13 cellular contexts compared by ENCODE assay signal in the genomic region with DNA sequence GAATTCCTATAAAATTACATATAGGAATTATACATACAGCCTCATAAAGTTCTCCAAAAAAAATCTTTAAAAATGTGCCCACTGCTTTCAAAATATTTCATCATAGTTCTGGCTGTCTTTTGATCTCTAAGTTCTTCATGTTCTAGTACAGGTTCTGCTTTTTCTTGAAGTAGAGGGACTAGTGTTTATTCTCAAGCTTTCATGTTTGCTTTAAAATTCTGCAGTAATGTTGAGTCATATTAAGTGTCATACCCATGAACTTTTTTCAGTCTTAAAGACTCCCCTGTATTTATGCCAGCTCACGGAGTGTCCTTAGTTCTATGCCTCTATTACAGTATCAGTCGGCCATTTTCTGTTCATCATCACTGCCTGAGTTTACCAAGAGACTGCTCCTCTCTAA. TPM values are rescaled to one million over a fixed set of nuclear protein-coding genes. Genes with fewer than 3 reads are reported as not detected.
DNase-seq lines count a peak whose midpoint lies in the region; ATAC-seq, FAIRE-seq and TF ChIP-seq lines count a peak whose summit lies in the region.
"Had no signal": no experiment of that assay in that cellular context is flagged by ENCODE, and none has a peak within 500 bp of the region (broad histone marks: within the 10 kb centered on the region; RNA-seq: fewer than 3 reads in every experiment).

No MANE protein-coding gene starts in this region.

- WGBS in HepG2 (ENCODE audit: low lambda C conversion rate), result 93% methylated on average over 2 of the region's 2 CpGs
- 83% methylated on average over 2 of the region's 2 CpGs for WGBS in right lobe of liver (ENCODE audit: insufficient coverage, low coverage, low lambda C conversion rate, missing lambda C conversion rate)
- WGBS in aorta, 2 donors, result 52 to 74% methylated on average over 2 of the region's 2 CpGs

- H3K36me3 ChIP-seq in HepG2 (replicated peaks in 1 of 2; ENCODE audit: control insufficient read depth in 1 of 2, insufficient read depth in 2 of 2, low read length in 2 of 2) (peaks cover 2 to 8% of the 10 kb centered on the region in 2 experiments; a peak in 2 of 5 replicates), right lobe of liver (peaks cover 0 to 4% (median 0%) of the 10 kb centered on the region in 4 donors), astrocyte (ENCODE audit: insufficient read depth, low read length) (peaks cover 5% of the 10 kb centered on the region), left lung (peaks cover 0 to 23% of the 10 kb centered on the region in 2 donors), aorta (ENCODE audit: control insufficient read depth in 1 of 2, insufficient read depth in 2 of 2, low read length in 1 of 2) (peaks cover 3 to 7% of the 10 kb centered on the region in 2 donors)

- BruUV-seq in HepG2 (replicated peaks; lab: Mats Ljungman, UMichigan), result TSS peak; percentile 7

- no peaks in the 10 kb centered on the region for H3K36me3 Mint-ChIP-seq in astrocyte (ENCODE audit: low read depth, unreplicated experiment)

- H3K79me2 ChIP-seq in HepG2 (ENCODE audit: insufficient read depth, low read length), result no peaks in the 10 kb centered on the region
- H3K79me2 ChIP-seq in astrocyte (ENCODE audit: insufficient read depth, low read length), result no peaks in the 10 kb centered on the region

- H3K4me1 ChIP-seq in HepG2 (ENCODE audit: insufficient read depth, low read length) (peaks cover 24% of the 10 kb centered on the region), right lobe of liver (peaks cover 0 to 15% (median 0%) of the 10 kb centered on the region in 4 donors), astrocyte (ENCODE audit: insufficient read depth, low read length) (peaks cover 22% of the 10 kb centered on the region), left lung (peaks cover 5 to 27% of the 10 kb centered on the region in 2 donors), aorta (ENCODE audit: control insufficient read depth in 1 of 2, insufficient read depth in 2 of 2, low read length in 2 of 2) (peaks cover 0 to 1% of the 10 kb centered on the region in 2 donors)

- no peaks in the 10 kb centered on the region for H3K27me3 Mint-ChIP-seq in astrocyte (ENCODE audit: low read depth, unreplicated experiment)
- H3K27me3 Mint-ChIP-seq: dendritic cell treated with granulocyte-macrophage colony-stimulating factor and Interleukin-4, amounts not matched to agents 40 ng/mL and 50 ng/mL, for 4 days had no signal

- H3K27me3 ChIP-seq in HepG2 (ENCODE audit: control insufficient read depth in 1 of 2, insufficient read depth in 2 of 2, low read length in 2 of 2), result no peaks in the 10 kb centered on the region
- H3K27me3 ChIP-seq in right lobe of liver, result no peaks in the 10 kb centered on the region
- no peaks in the 10 kb centered on the region for H3K27me3 ChIP-seq in astrocyte (ENCODE audit: insufficient read depth, low read length)
- no peaks in the 10 kb centered on the region for H3K27me3 ChIP-seq in left lung
- H3K27me3 ChIP-seq in aorta (ENCODE audit: control insufficient read depth in 1 of 2, insufficient read depth in 2 of 2, low read length in 1 of 2), result no peaks in the 10 kb centered on the region
- H3K27me3 ChIP-seq: neutrophil had no signal

- CTCF ChIA-PET in HepG2 (lab: Yijun Ruan, JAX; ENCODE audit: low intra/inter-chr PET ratio, low total read pairs), result no interaction called here

- TF ChIP-seq EP300 in HepG2 (IDR thresholded peaks at IDR 0.05; ENCODE audit: low read depth in 2 of 2, low read length in 2 of 2) (no peak), HepG2 (CRISPR knock-in tag; IDR thresholded peaks at IDR 0.05; ENCODE audit: borderline replicate concordance) (no peak)

- intact Hi-C loops in HepG2 (cut with micrococcal nuclease; ENCODE audit: unreplicated experiment), result no loop called here
- intact Hi-C loops in right lobe of liver (cut with DNase I), result no loop called here
- intact Hi-C loops in left lung (cut with DNase I), result no loop called here
- intact Hi-C loops in aorta (cut with DNase I), result loop anchor here in 1 of 2 donors (10.0 kb wide), 1 partner anchor 310 kb away; no protein-coding TSS in a partner anchor

- no peak overlapping the region for H3K4me2 ChIP-seq in HepG2 (ENCODE audit: low read depth, low read length)
- no peak overlapping the region for H3K4me2 ChIP-seq in astrocyte (ENCODE audit: low read length)

- TF ChIP-seq CTCF in HepG2 (CRISPR knock-in tag; IDR thresholded peaks at IDR 0.05) (no peak), right lobe of liver (IDR thresholded peaks at IDR 0.05) (no peak), astrocyte (IDR thresholded peaks at IDR 0.05; ENCODE audit: insufficient read depth, low read depth, low read length) (no peak), left lung (IDR thresholded peaks at IDR 0.05) (no peak)

- H4K20me1 ChIP-seq in HepG2 (ENCODE audit: insufficient read depth, low read length), result no peaks in the 10 kb centered on the region
- H4K20me1 ChIP-seq in astrocyte (ENCODE audit: insufficient read depth, low read length), result no peaks in the 10 kb centered on the region

- ATAC-seq in HepG2 (no peak), right lobe of liver (no peak), left lung (peak; percentile 88), aorta (ENCODE audit: low FRiP score) (peak; percentile 26), left lobe of liver (no peak)

- H3K27ac ChIP-seq in HepG2 (ENCODE audit: extremely low read length, insufficient read depth, low read length), result no peak overlapping the region
- H3K27ac ChIP-seq in right lobe of liver, result no peak overlapping the region
- peak overlapping the region; percentile 12 for H3K27ac ChIP-seq in astrocyte (ENCODE audit: low read depth, low read length)
- peak overlapping the region; percentile 63 to 66 for H3K27ac ChIP-seq in left lung
- no peak overlapping the region for H3K27ac ChIP-seq in aorta (ENCODE audit: low read depth in 1 of 2, low read length in 2 of 2)
- H3K27ac ChIP-seq: neutrophil had no signal

- H2AFZ ChIP-seq in HepG2 (ENCODE audit: low read length) (no peak overlapping the region), astrocyte (ENCODE audit: low read depth, low read length) (no peak overlapping the region)

- DNase-seq in HepG2 (ENCODE audit: low spot score) (no peak), right lobe of liver (no peak), astrocyte (ENCODE audit: low read depth) (peak; percentile 19), left lung (no peak), aorta (no peak), left lobe of liver (ENCODE audit: low spot score) (no peak), amniotic stem cell (lab: John Stamatoyannopoulos, UW) (no peak), T1000 (lab: John Stamatoyannopoulos, UW) (no peak)
- DNase-seq: activated CD8-positive, alpha-beta memory T cell treated with anti-CD3 and anti-CD28 coated beads, Interleukin-2, amount 50 U/mL, for 4 hours; NCI-H2171 treated with DMSO at 0.1 percent for 48 hours; T-helper 1 cell had no signal

- no peak overlapping the region for H3K9ac ChIP-seq in HepG2 (ENCODE audit: insufficient read depth, low read depth, low read length)
- H3K9ac ChIP-seq in astrocyte (ENCODE audit: low read length), result no peak overlapping the region

- no peak for TF ChIP-seq POLR2A in HepG2 (IDR thresholded peaks at IDR 0.05; ENCODE audit: insufficient read depth in 1 of 2, low read depth in 2 of 2, low read length in 2 of 2)
- no peak for TF ChIP-seq POLR2A in right lobe of liver (IDR thresholded peaks at IDR 0.05)

- no peak overlapping the region for H3K4me3 Mint-ChIP-seq in astrocyte (ENCODE audit: unreplicated experiment)
- H3K4me3 Mint-ChIP-seq: dendritic cell treated with granulocyte-macrophage colony-stimulating factor and Interleukin-4, amounts not matched to agents 40 ng/mL and 50 ng/mL, for 4 days had no signal

- TF ChIP-seq RAD21 in HepG2 (CRISPR knock-in tag; IDR thresholded peaks at IDR 0.05), result no peak

- H3K9me3 Mint-ChIP-seq in astrocyte (ENCODE audit: unreplicated experiment), result no peaks in the 10 kb centered on the region
- H3K9me3 Mint-ChIP-seq: dendritic cell treated with granulocyte-macrophage colony-stimulating factor and Interleukin-4, amounts not matched to agents 40 ng/mL and 50 ng/mL, for 4 days had no signal

- POLR2A ChIA-PET in HepG2 (lab: Yijun Ruan, JAX), result no interaction called here

- in situ Hi-C loops in HepG2 (cut with HindIII; ENCODE audit: extremely low pct_ligation_motif_present, low pct_unique_long_range_greater_than_20kb), result no loop called here

- H3K4me3 ChIP-seq in HepG2 (replicated peaks in 1 of 3; ENCODE audit: insufficient read depth in 1 of 3, low read depth in 2 of 3, low read length in 3 of 3), result no peak overlapping the region
- no peak overlapping the region for H3K4me3 ChIP-seq in right lobe of liver
- no peak overlapping the region for H3K4me3 ChIP-seq in astrocyte (ENCODE audit: insufficient read depth, low read depth, low read length)
- no peak overlapping the region for H3K4me3 ChIP-seq in left lung
- H3K4me3 ChIP-seq in aorta (ENCODE audit: low read length in 2 of 2), result no peak overlapping the region

- no peak overlapping the region for H3K27ac Mint-ChIP-seq in astrocyte (ENCODE audit: unreplicated experiment)
- H3K27ac Mint-ChIP-seq: dendritic cell treated with granulocyte-macrophage colony-stimulating factor and Interleukin-4, amounts not matched to agents 40 ng/mL and 50 ng/mL, for 4 days had no signal

- peaks cover 25% of the 10 kb centered on the region for H3K4me1 Mint-ChIP-seq in astrocyte (ENCODE audit: low read depth, unreplicated experiment)

- H3K9me3 ChIP-seq in HepG2 (ENCODE audit: low read length) (no peaks in the 10 kb centered on the region), right lobe of liver (no peaks in the 10 kb centered on the region), astrocyte (ENCODE audit: insufficient read depth, low read depth, low read length) (no peaks in the 10 kb centered on the region), left lung (no peaks in the 10 kb centered on the region), aorta (ENCODE audit: control insufficient read depth, low read length) (no peaks in the 10 kb centered on the region)
- H3K9me3 ChIP-seq: neutrophil had no signal

- FAIRE-seq in HepG2 (lab: Jason Lieb, UNC) (no peak), astrocyte (lab: Jason Lieb, UNC) (no peak)

RNA-seq across cellular contexts. Expression of a gene that starts 54.8 kb away (rescaled TPM):
- not detected in 2 replicates for total RNA-seq in HepG2 (2016; rRNA removed; fragmentation: Illumina TruSeq; extraction: Trizol)
- not detected in 2 replicates for total RNA-seq in HepG2 (2016; cell fraction: cytosol; rRNA removed; fragmentation: Illumina TruSeq; extraction: Trizol; ENCODE audit: low read depth)
- total RNA-seq in HepG2 (2016; cell fraction: insoluble cytoplasmic fraction; rRNA removed; fragmentation: Illumina TruSeq; extraction: Trizol), result not detected in 2 replicates
- total RNA-seq in HepG2 (2016; cell fraction: membrane; rRNA removed; fragmentation: Illumina TruSeq; extraction: Trizol), result not detected in 2 replicates
- total RNA-seq in HepG2 (2016; cell fraction: nucleus; rRNA removed; fragmentation: Illumina TruSeq; extraction: Trizol), result not detected in 2 replicates
- not detected in 2 replicates for polyA plus RNA-seq in HepG2 (2011; rRNA removed)
- polyA plus RNA-seq in HepG2 (2011; cell fraction: cytosol; rRNA removed), result not detected in 2 replicates
- not detected in 2 replicates for polyA plus RNA-seq in HepG2 (2011; cell fraction: nucleus; rRNA removed)
- polyA plus RNA-seq in HepG2 (2012), result not detected in 2 replicates
- polyA plus RNA-seq in HepG2 (2016; cell fraction: cytosol; fragmentation: Illumina TruSeq; extraction: Trizol; ENCODE audit: low read depth), result not detected in 2 replicates
- polyA plus RNA-seq in HepG2 (2016; cell fraction: insoluble cytoplasmic fraction; fragmentation: Illumina TruSeq; extraction: Trizol; ENCODE audit: low read depth), result not detected in 2 replicates
- polyA plus RNA-seq in HepG2 (2016; cell fraction: membrane; fragmentation: Illumina TruSeq; extraction: Trizol; ENCODE audit: low read depth), result not detected in 2 replicates
- not detected in 2 replicates for polyA plus RNA-seq in HepG2 (2016; cell fraction: nucleus; fragmentation: Illumina TruSeq; extraction: Trizol; ENCODE audit: insufficient read depth, low read depth)
- polyA minus RNA-seq in HepG2 (2011; rRNA and poly(A)+ RNA removed; ENCODE audit: low replicate concordance), result 0.02 and 0.06 TPM in 2 replicates
- polyA minus RNA-seq in HepG2 (2011; cell fraction: cytosol; rRNA and poly(A)+ RNA removed), result not detected in 2 replicates
- polyA minus RNA-seq in HepG2 (2011; cell fraction: nucleus; rRNA and poly(A)+ RNA removed), result not detected in 2 replicates
- under 1 TPM; 0.20 to 0.98 (median 0.58) TPM for total RNA-seq in right lobe of liver
- total RNA-seq in astrocyte, result 0.18 TPM in 1 of 2 replicates, not detected in the other
- 10 to 100 TPM; 22.5 to 29.6 TPM for total RNA-seq in left lung
- total RNA-seq in aorta, result 10 to 100 TPM in 1 of 2 donors, 1 to 10 TPM in 1; 3.9 to 28.3 TPM
- polyA plus RNA-seq in aorta, result under 1 TPM; 0.13 TPM
- total RNA-seq in left lobe of liver, result 0.38 TPM

Comparison
In these comparisons a context has a peak if more than half of its experiments do, and no peak if none do; other contexts are left out.
1. ATAC-seq: peak in left lung (single experiment) and aorta (single experiment); none in HepG2 (single experiment), right lobe of liver (0 of 4) and left lobe of liver (single experiment).
2. H3K27ac ChIP-seq: peak in astrocyte (single experiment) and left lung (2 of 2); none in HepG2 (single experiment), right lobe of liver (0 of 3) and aorta (0 of 2).